7 cellular contexts compared by ENCODE assay signal in the genomic region with DNA sequence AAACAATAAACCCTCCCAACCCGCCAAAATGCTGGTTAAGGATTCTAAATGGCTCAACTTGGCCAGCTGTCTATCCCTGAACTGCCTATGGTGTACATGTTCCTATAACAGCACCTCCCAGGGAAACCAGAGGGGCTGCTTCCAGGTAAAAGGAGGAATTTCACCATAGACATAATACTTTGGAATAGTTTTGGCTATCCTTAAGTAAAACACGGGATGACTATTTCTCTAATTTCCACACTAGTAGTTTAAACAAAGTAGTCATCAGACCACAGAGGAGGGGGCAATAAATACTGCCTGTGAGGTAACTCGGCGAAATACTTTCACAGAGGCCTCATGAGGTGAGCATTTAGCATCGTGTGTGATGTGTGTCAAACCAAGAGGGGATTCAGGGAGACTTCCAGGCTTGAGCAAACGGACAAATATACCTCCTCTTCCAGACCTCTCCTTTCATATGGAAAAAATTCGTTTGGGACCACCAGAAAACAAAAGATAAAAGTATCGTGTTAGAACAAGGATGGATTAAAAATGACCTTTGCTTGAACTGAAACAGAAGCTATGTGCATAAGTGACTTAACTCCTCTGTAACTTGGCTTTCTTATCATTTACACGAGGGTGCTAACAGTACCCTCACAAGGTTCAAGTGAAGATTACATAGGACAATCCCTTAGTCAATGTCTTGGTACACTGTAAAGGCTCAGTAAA. TPM values are rescaled to one million over a fixed set of nuclear protein-coding genes. Genes with fewer than 3 reads are reported as not detected.
DNase-seq lines count a peak whose midpoint lies in the region; ATAC-seq and TF ChIP-seq lines count a peak whose summit lies in the region.

No MANE protein-coding gene starts in this region.

- DNase-seq in HFF-Myc (ENCODE audit: extremely low read depth, low read depth) (no peak), WTC11 (ENCODE audit: low spot score) (no peak), glutamatergic neuron (no peak), DMS 273 (lab: John Stamatoyannopoulos, UW; ENCODE audit: unreplicated experiment) (no peak), NCI-H2196 (lab: John Stamatoyannopoulos, UW; ENCODE audit: unreplicated experiment) (no peak)
- no peak for DNase-seq in stimulated activated effector memory CD8-positive, alpha-beta T cell treated with anti-CD3 and anti-CD28 coated beads, Interleukin-12 subunit alpha, Interleukin-12 subunit beta, amount 100 ng/mL, for 72 hours (ENCODE audit: low spot score in 2 of 2)

- no peaks in the 10 kb centered on the region for H3K9me3 Mint-ChIP-seq in WTC11
- H3K9me3 Mint-ChIP-seq in glutamatergic neuron (ENCODE audit: unreplicated experiment): peaks cover 4% of the 10 kb centered on the region
- no peaks in the 10 kb centered on the region for H3K9me3 Mint-ChIP-seq in stimulated activated effector memory CD8-positive, alpha-beta T cell treated with anti-CD3 and anti-CD28 coated beads, Interleukin-12 subunit alpha, Interleukin-12 subunit beta, amount 100 ng/mL, for 72 hours

- no peaks in the 10 kb centered on the region for H3K27me3 Mint-ChIP-seq in WTC11 (ENCODE audit: low read depth)
- H3K27me3 Mint-ChIP-seq in glutamatergic neuron (ENCODE audit: unreplicated experiment): peaks cover 5% of the 10 kb centered on the region

- TF ChIP-seq CTCF in HFF-Myc (IDR thresholded peaks at IDR 0.05; ENCODE audit: low read depth, low read length, missing control alignments): no peak
- TF ChIP-seq CTCF in WTC11 (IDR thresholded peaks at IDR 0.05): no peak
- no peak for TF ChIP-seq CTCF in glutamatergic neuron (IDR thresholded peaks at IDR 0.05; ENCODE audit: partially characterized antibody, unreplicated experiment)

- H3K4me3 ChIP-seq in HFF-Myc (replicated peaks; ENCODE audit: low read depth, low read length): peak overlapping the region; percentile 86

- H3K36me3 Mint-ChIP-seq in WTC11 (peaks cover 8% of the 10 kb centered on the region), glutamatergic neuron (ENCODE audit: unreplicated experiment) (no peaks in the 10 kb centered on the region)
- H3K36me3 Mint-ChIP-seq in stimulated activated effector memory CD8-positive, alpha-beta T cell treated with anti-CD3 and anti-CD28 coated beads, Interleukin-12 subunit alpha, Interleukin-12 subunit beta, amount 100 ng/mL, for 72 hours: peaks cover 28% of the 10 kb centered on the region

- peaks cover 18% of the 10 kb centered on the region for H3K4me1 Mint-ChIP-seq in WTC11
- peaks cover 10% of the 10 kb centered on the region for H3K4me1 Mint-ChIP-seq in glutamatergic neuron (ENCODE audit: low read depth, unreplicated experiment)
- peaks cover 25% of the 10 kb centered on the region for H3K4me1 Mint-ChIP-seq in stimulated activated effector memory CD8-positive, alpha-beta T cell treated with anti-CD3 and anti-CD28 coated beads, Interleukin-12 subunit alpha, Interleukin-12 subunit beta, amount 100 ng/mL, for 72 hours

- POLR2A ChIA-PET in WTC11 (lab: Charles Lee): no interaction called here

- peak overlapping the region; percentile 9 for H3K27ac Mint-ChIP-seq in WTC11
- peak overlapping the region; percentile 96 for H3K27ac Mint-ChIP-seq in glutamatergic neuron (ENCODE audit: unreplicated experiment)
- H3K27ac Mint-ChIP-seq in stimulated activated effector memory CD8-positive, alpha-beta T cell treated with anti-CD3 and anti-CD28 coated beads, Interleukin-12 subunit alpha, Interleukin-12 subunit beta, amount 100 ng/mL, for 72 hours: peak overlapping the region; percentile 98

- no peak for ATAC-seq in WTC11
- no peak for ATAC-seq in stimulated activated effector memory CD8-positive, alpha-beta T cell treated with anti-CD3 and anti-CD28 coated beads, Interleukin-12 subunit alpha, Interleukin-12 subunit beta, amount 100 ng/mL, for 72 hours
- no peak for ATAC-seq in HG02885 (IDR thresholded peaks at IDR 0.05; ENCODE audit: poor library complexity, unreplicated experiment)

- CTCF ChIA-PET in WTC11 (lab: Charles Lee): interaction anchor here (1.4 to 1.9 kb wide), 2 partner anchors 204 to 253 kb away, joined by 3 to 5 read pairs; no protein-coding TSS in a partner anchor

- H3K4me3 Mint-ChIP-seq in WTC11 (peak overlapping the region; percentile 96), glutamatergic neuron (ENCODE audit: unreplicated experiment) (peak overlapping the region; percentile 75)
- peak overlapping the region; percentile 88 for H3K4me3 Mint-ChIP-seq in stimulated activated effector memory CD8-positive, alpha-beta T cell treated with anti-CD3 and anti-CD28 coated beads, Interleukin-12 subunit alpha, Interleukin-12 subunit beta, amount 100 ng/mL, for 72 hours

TF ChIP-seq in WTC11, 78 proteins besides CTCF, POLR2A, EP300 and RAD21 (continues in another document):
- TF ChIP-seq IRF1 (CRISPR knock-in tag; IDR thresholded peaks at IDR 0.05): no peak
- no peak for TF ChIP-seq CREM (CRISPR knock-in tag; IDR thresholded peaks at IDR 0.05)
- TF ChIP-seq MAX (CRISPR knock-in tag; IDR thresholded peaks at IDR 0.05): no peak
- no peak for TF ChIP-seq SMAD3 (CRISPR knock-in tag; IDR thresholded peaks at IDR 0.05; ENCODE audit: borderline replicate concordance)
- TF ChIP-seq TEAD1 (CRISPR knock-in tag; IDR thresholded peaks at IDR 0.05): no peak
- no peak for TF ChIP-seq ZNF532 (CRISPR knock-in tag; IDR thresholded peaks at IDR 0.05; ENCODE audit: borderline replicate concordance)
- TF ChIP-seq ZNF138 (CRISPR knock-in tag; conservative IDR thresholded peaks at IDR 0.05): no peak
- no peak for TF ChIP-seq GABPB1 (CRISPR knock-in tag; IDR thresholded peaks at IDR 0.05)
- no peak for TF ChIP-seq AR (CRISPR knock-in tag; IDR thresholded peaks at IDR 0.05)
- TF ChIP-seq RORB (CRISPR knock-in tag; IDR thresholded peaks at IDR 0.05): no peak

RNA-seq across cellular contexts. Expression of gene XRN2, which starts 1.0 kb away (rescaled TPM):
- total RNA-seq in WTC11 (2021) (100 to 118 TPM (median 101 TPM) in 3 replicates), glutamatergic neuron (ENCODE audit: unreplicated experiment) (86.2 TPM)

Comparison
In these comparisons a context has a peak if more than half of its experiments do, and no peak if none do; other contexts are left out.
1. H3K27ac Mint-ChIP-seq: peak in every context shown above with its lines; median percentile 98 in stimulated activated effector memory CD8-positive, alpha-beta T cell treated with anti-CD3 and anti-CD28 coated beads, Interleukin-12 subunit alpha, Interleukin-12 subunit beta, amount 100 ng/mL, for 72 hours; 96 in glutamatergic neuron; 9 in WTC11.